In genomic region chr14:85106491-85106890, GRCh38 we compare ENCODE assay signal across 8 cellular contexts.
"Had no signal": no experiment of that assay in that cellular context is flagged by ENCODE, and none has a peak within 500 bp of the region (broad histone marks: within the 10 kb centered on the region; RNA-seq: fewer than 3 reads in every experiment).

No MANE protein-coding gene starts in this region.

- H2AFZ ChIP-seq: GM23248 had no signal

- H3K36me3 ChIP-seq: HAP-1 had no signal

- H3K27ac ChIP-seq: GM23248, HL-60 had no signal

- H3K9ac ChIP-seq: GM23248 had no signal

- ATAC-seq: HCT116, HepG2 had no signal

- H3K9me3 ChIP-seq: HAP-1 had no signal

- H3K4me1 ChIP-seq: HAP-1 had no signal

- H3K4me3 ChIP-seq: GM23248, HAP-1 had no signal

- DNase-seq: GM23248, GOT3, H7, HFFc6 had no signal
